24 cellular contexts compared by ENCODE assay signal in the genomic region with DNA sequence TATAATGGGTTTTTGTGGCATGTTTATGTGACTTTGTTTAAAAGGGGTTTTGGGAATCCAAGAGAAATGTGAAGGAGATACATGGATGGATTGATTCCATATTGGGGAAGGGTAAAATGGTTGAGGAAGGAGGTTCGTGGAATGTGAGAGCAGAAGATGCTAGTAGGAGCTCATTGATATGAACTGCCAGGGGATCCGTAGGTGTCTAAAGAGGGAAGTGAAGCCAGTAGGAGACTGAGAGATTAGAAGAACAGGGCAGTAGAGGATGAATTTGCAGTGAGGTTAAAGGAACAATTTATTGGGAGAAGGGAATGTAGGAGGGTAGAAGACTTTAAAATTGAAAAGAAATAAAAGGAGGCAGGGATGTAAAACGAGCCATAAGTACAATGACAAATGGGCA.
DNase-seq lines count a peak whose midpoint lies in the region; ATAC-seq, FAIRE-seq and TF ChIP-seq lines count a peak whose summit lies in the region.
"Had no signal": no experiment of that assay in that cellular context is flagged by ENCODE, and none has a peak within 500 bp of the region (broad histone marks: within the 10 kb centered on the region; RNA-seq: fewer than 3 reads in every experiment).

No MANE protein-coding gene starts in this region.

- no peaks in the 10 kb centered on the region for H3K79me1 ChIP-seq in mesendoderm (ENCODE audit: low read length)

- H2AFZ ChIP-seq in SK-N-SH (ENCODE audit: low read depth) (no peak overlapping the region), K562 (ENCODE audit: low read depth, low read length) (no peak overlapping the region)

- no peak overlapping the region for H3K4me2 ChIP-seq in SK-N-SH
- no peak overlapping the region for H3K4me2 ChIP-seq in K562 (ENCODE audit: insufficient read depth, low read length)
- H3K4me2 ChIP-seq in mesendoderm (ENCODE audit: low read length), result no peak overlapping the region
- H3K4me2 ChIP-seq: BLaER1 had no signal

- no peak overlapping the region for H2BK120ac ChIP-seq in mesendoderm (ENCODE audit: low read depth, low read length)

- no peaks in the 10 kb centered on the region for H3F3A ChIP-seq in SK-N-SH (replicated peaks; ENCODE audit: insufficient read depth)

- no peaks in the 10 kb centered on the region for H3K36me3 Mint-ChIP-seq in nephron progenitor cell (ENCODE audit: low read depth)

- H2AK5ac ChIP-seq in mesendoderm (ENCODE audit: low read length), result no peak overlapping the region

- BruUV-seq in K562 (replicated peaks; lab: Mats Ljungman, UMichigan), result no TSS peak

- H3K56ac ChIP-seq in mesendoderm (ENCODE audit: low read length), result no peak overlapping the region

- in situ Hi-C loops in K562 (cut with MboI), result no loop called here

- H3K9me3 ChIP-seq in SK-N-SH (no peaks in the 10 kb centered on the region), K562 (replicated peaks; ENCODE audit: control insufficient read depth, insufficient read depth, low read depth, low read length) (no peaks in the 10 kb centered on the region)
- H3K9me3 ChIP-seq: BLaER1 had no signal

- H3K9me3 Mint-ChIP-seq in nephron progenitor cell, result peaks cover under 1% of the 10 kb centered on the region
- H3K9me3 Mint-ChIP-seq: CD4-positive, CD25-positive, alpha-beta regulatory T cell; CD8-positive, alpha-beta memory T cell had no signal

- H3K36me3 ChIP-seq in SK-N-SH (replicated peaks in 1 of 2; ENCODE audit: control insufficient read depth in 1 of 2, insufficient read depth in 2 of 2, low read length in 1 of 2), result no peaks in the 10 kb centered on the region
- H3K36me3 ChIP-seq in H7 (replicated peaks; ENCODE audit: control insufficient read depth, insufficient read depth, low read length), result no peaks in the 10 kb centered on the region
- H3K36me3 ChIP-seq in K562 (ENCODE audit: control insufficient read depth, insufficient read depth, low read length), result no peaks in the 10 kb centered on the region
- no peaks in the 10 kb centered on the region for H3K36me3 ChIP-seq in mesendoderm (ENCODE audit: control insufficient read depth, insufficient read depth, low read length)
- H3K36me3 ChIP-seq: BLaER1 had no signal

- no peaks in the 10 kb centered on the region for H3K9me1 ChIP-seq in K562 (ENCODE audit: control insufficient read depth, insufficient read depth, low read length)

- H4K8ac ChIP-seq in mesendoderm (ENCODE audit: low read depth, low read length), result no peak overlapping the region

- CTCF ChIA-PET in SK-N-SH (lab: Yijun Ruan, JAX), result interaction anchor here (1.9 to 2.1 kb wide), 2 partner anchors 26 to 438 kb away, joined by 4 to 7 read pairs; no protein-coding TSS in a partner anchor
- CTCF ChIA-PET in K562 (lab: Yijun Ruan, JAX; ENCODE audit: low intra/inter-chr PET ratio), result no interaction called here

- no peak for TF ChIP-seq RAD21 in SK-N-SH (IDR thresholded peaks at IDR 0.05; ENCODE audit: low read length)
- no peak for TF ChIP-seq RAD21 in K562 (CRISPR knock-in tag; conservative IDR thresholded peaks at IDR 0.05 in 1 of 2, IDR thresholded peaks at IDR 0.05 in 1 of 2)

- H3K4me3 Mint-ChIP-seq in nephron progenitor cell, result no peak overlapping the region
- H3K4me3 Mint-ChIP-seq: B cell; CD4-positive, CD25-positive, alpha-beta regulatory T cell had no signal

- H3K4me1 Mint-ChIP-seq in nephron progenitor cell, result no peaks in the 10 kb centered on the region

- no peak overlapping the region for H4K5ac ChIP-seq in mesendoderm (ENCODE audit: low read length)

- FAIRE-seq in K562 (lab: Jason Lieb, UNC), result no peak
- FAIRE-seq: A204.1, GM12878, GM18507, H54 had no signal

- H3K4me1 ChIP-seq in SK-N-SH (ENCODE audit: control insufficient read depth in 1 of 2, insufficient read depth in 2 of 2, low read depth in 1 of 2, low read length in 1 of 2), result no peaks in the 10 kb centered on the region; a peak in 1 of 4 replicates
- no peaks in the 10 kb centered on the region for H3K4me1 ChIP-seq in K562 (replicated peaks in 1 of 2; ENCODE audit: control insufficient read depth in 2 of 2, insufficient read depth in 2 of 2, low read length in 2 of 2)
- H3K4me1 ChIP-seq in mesendoderm (ENCODE audit: control insufficient read depth, low read depth, low read length), result no peaks in the 10 kb centered on the region

- H2BK5ac ChIP-seq in mesendoderm (ENCODE audit: low read length), result no peak overlapping the region

- no peak for TF ChIP-seq POLR2A in K562 (conservative IDR thresholded peaks at IDR 0.05)

- H4K20me1 ChIP-seq in SK-N-SH (ENCODE audit: insufficient read depth), result no peaks in the 10 kb centered on the region
- no peaks in the 10 kb centered on the region for H4K20me1 ChIP-seq in K562 (replicated peaks; ENCODE audit: control insufficient read depth, insufficient read depth, low read length)
- H4K20me1 ChIP-seq: BLaER1 had no signal

- 82% methylated on average over 3 of the region's 3 CpGs for WGBS in SK-N-SH (ENCODE audit: low lambda C conversion rate)
- 23% methylated on average over 3 of the region's 3 CpGs for WGBS in K562 (ENCODE audit: insufficient coverage, low coverage, missing lambda C conversion rate)
- 100% methylated on average over 1 of the region's 3 CpGs for WGBS in mesendoderm (ENCODE audit: extremely low coverage, insufficient coverage, low lambda C conversion rate)

- H3K27ac Mint-ChIP-seq in nephron progenitor cell, result no peak overlapping the region
- H3K27ac Mint-ChIP-seq: B cell; CD4-positive, CD25-positive, alpha-beta regulatory T cell had no signal

- no peaks in the 10 kb centered on the region for H3K27me3 Mint-ChIP-seq in nephron progenitor cell (ENCODE audit: low read depth, poor library complexity)
- H3K27me3 Mint-ChIP-seq: B cell; CD4-positive, CD25-positive, alpha-beta regulatory T cell; CD8-positive, alpha-beta memory T cell had no signal

- POLR2A ChIA-PET in SK-N-SH (lab: Yijun Ruan, JAX), result no interaction called here
- POLR2A ChIA-PET in K562 (lab: Yijun Ruan, JAX), result no interaction called here

- no peak overlapping the region for H3K23ac ChIP-seq in mesendoderm (ENCODE audit: low read length)

- H3K27ac ChIP-seq in SK-N-SH (ENCODE audit: low read depth in 2 of 2, low read length in 1 of 2) (no peak overlapping the region; a peak in 1 of 4 replicates), K562 (ENCODE audit: extremely low read depth, low read depth, low read length) (no peak overlapping the region), mesendoderm (ENCODE audit: low read depth, low read length) (no peak overlapping the region)
- H3K27ac ChIP-seq: 22Rv1, BLaER1, C4-2B had no signal

- no peak overlapping the region for H3K18ac ChIP-seq in mesendoderm (ENCODE audit: low read length)

- no peak overlapping the region for H3K4me3 ChIP-seq in SK-N-SH (ENCODE audit: low read depth in 2 of 2, low read length in 1 of 2)
- no peak overlapping the region for H3K4me3 ChIP-seq in H7 (ENCODE audit: insufficient read depth, low read depth, low read length)
- H3K4me3 ChIP-seq in K562, result no peak overlapping the region
- no peak overlapping the region for H3K4me3 ChIP-seq in mesendoderm (ENCODE audit: low read length)
- H3K4me3 ChIP-seq: BLaER1, GM12878 had no signal

- H2BK15ac ChIP-seq in mesendoderm (replicated peaks; ENCODE audit: low read depth), result no peak overlapping the region

- TF ChIP-seq CTCF in SK-N-SH (IDR thresholded peaks at IDR 0.05), result no peak
- TF ChIP-seq CTCF in K562 (IDR thresholded peaks at IDR 0.05 in 2 of 3, conservative IDR thresholded peaks at IDR 0.05 in 1 of 3; ENCODE audit: insufficient read depth in 2 of 3, low read depth in 1 of 3, low read length in 3 of 3), result no peak
- no peak for TF ChIP-seq CTCF in nephron progenitor cell (IDR thresholded peaks at IDR 0.05)

- H3K9ac ChIP-seq in SK-N-SH (no peak overlapping the region), K562 (ENCODE audit: insufficient read depth in 1 of 2, low read depth in 2 of 2, low read length in 2 of 2) (no peak overlapping the region), mesendoderm (ENCODE audit: low read length) (no peak overlapping the region)
- H3K9ac ChIP-seq: BLaER1 had no signal

- no peak overlapping the region for H3K4ac ChIP-seq in mesendoderm (ENCODE audit: low read depth, low read length)

- DNase-seq in SK-N-SH (no peak), H7 (peak; percentile 8), K562 (ENCODE audit: extremely low read depth in 1 of 4, low spot score in 3 of 4) (no peak), mesendoderm (peak; percentile 22), nephron progenitor cell (no peak), T-helper 9 cell (no peak), NCI-H524 (lab: John Stamatoyannopoulos, UW) (no peak)
- DNase-seq: CD4-positive, CD25-positive, alpha-beta regulatory T cell; CD8-positive, alpha-beta memory T cell; DMS 273 treated with DMSO at 0.1 percent for 48 hours; DMS79; EL; GDM1; GOT3 had no signal

- ATAC-seq in SK-N-SH treated with all-trans-retinoic acid at 6 μM for 48 hours, result peak; percentile 38
- ATAC-seq in K562, result no peak
- ATAC-seq: GM12878, HCT116 had no signal

- TF ChIP-seq EP300 in SK-N-SH (IDR thresholded peaks at IDR 0.05; ENCODE audit: borderline replicate concordance in 1 of 2, low read depth in 1 of 2, low read length in 1 of 2) (no peak), K562 (IDR thresholded peaks at IDR 0.05; ENCODE audit: low read length) (no peak)

- H3K9me2 ChIP-seq in SK-N-SH, result no peaks in the 10 kb centered on the region

- H3K27me3 ChIP-seq in SK-N-SH (ENCODE audit: insufficient read depth) (no peaks in the 10 kb centered on the region), H7 (ENCODE audit: control insufficient read depth, insufficient read depth, low read length) (no peaks in the 10 kb centered on the region), K562 (ENCODE audit: control insufficient read depth in 2 of 2, insufficient read depth in 2 of 2, low read length in 2 of 2) (no peaks in the 10 kb centered on the region), mesendoderm (ENCODE audit: insufficient read depth, low read length, poor library complexity) (no peaks in the 10 kb centered on the region)
- H3K27me3 ChIP-seq: BLaER1 had no signal

- intact Hi-C loops in K562 (cut with micrococcal nuclease), result no loop called here

- no peaks in the 10 kb centered on the region for H3K79me2 ChIP-seq in SK-N-SH (ENCODE audit: insufficient read depth)
- no peaks in the 10 kb centered on the region for H3K79me2 ChIP-seq in K562 (ENCODE audit: control insufficient read depth, insufficient read depth, low read length)
- no peaks in the 10 kb centered on the region for H3K79me2 ChIP-seq in mesendoderm (ENCODE audit: control insufficient read depth, insufficient read depth, low read length)

TF ChIP-seq in SK-N-SH treated with all-trans-retinoic acid at 6 μM for 48 hours, 23 proteins besides CTCF, POLR2A, EP300 and RAD21 (continues in another document):
- no peak for TF ChIP-seq ZNF70 (CRISPR knock-in tag; IDR thresholded peaks at IDR 0.05)
- TF ChIP-seq ZC3H10 (CRISPR knock-in tag; IDR thresholded peaks at IDR 0.05), result no peak
- TF ChIP-seq TCF4 (CRISPR knock-in tag; IDR thresholded peaks at IDR 0.05; ENCODE audit: borderline replicate concordance), result no peak

TF ChIP-seq in SK-N-SH, 30 proteins besides CTCF, POLR2A, EP300 and RAD21 (continues in another document):
- TF ChIP-seq FOSL2 (IDR thresholded peaks at IDR 0.05; ENCODE audit: borderline replicate concordance, low read depth), result no peak
- no peak for TF ChIP-seq MXI1 (IDR thresholded peaks at IDR 0.05; ENCODE audit: low read depth, low read length)

TF ChIP-seq in K562, 482 proteins besides CTCF, POLR2A, EP300 and RAD21 (continues in another document):
- TF ChIP-seq FOXP1 (CRISPR knock-in tag; IDR thresholded peaks at IDR 0.05) (no peak), HDAC2 (IDR thresholded peaks at IDR 0.05) (no peak), FIP1L1 (IDR thresholded peaks at IDR 0.05; ENCODE audit: low read depth, low read length, poor library complexity, severe bottlenecking) (no peak)

Comparison
In these comparisons a context has a peak if more than half of its experiments do, and no peak if none do; other contexts are left out.
1. DNase-seq: peak in H7 (single experiment) and mesendoderm (single experiment); none in SK-N-SH (single experiment), K562 (0 of 4), nephron progenitor cell (single experiment), T-helper 9 cell (single experiment) and NCI-H524 (0 of 2).